In genomic region chr10:103854265-103854686, GRCh38 we compare ENCODE assay signal across 9 cellular contexts. TPM values are rescaled to one million over a fixed set of nuclear protein-coding genes. Genes with fewer than 3 reads are reported as not detected.
A peak's percentile ranks its signal among the peaks of the same experiment; 100 is the strongest.
DNase-seq lines count a peak whose midpoint lies in the region; ATAC-seq, FAIRE-seq and TF ChIP-seq lines count a peak whose summit lies in the region.
"Had no signal": no experiment of that assay in that cellular context is flagged by ENCODE, and none has a peak within 500 bp of the region (broad histone marks: within the 10 kb centered on the region; RNA-seq: fewer than 3 reads in every experiment).

No MANE protein-coding gene starts in this region.

- peak overlapping the region; percentile 98 for H2AFZ ChIP-seq in GM23338

- peaks cover 47% of the 10 kb centered on the region for H3K27me3 ChIP-seq in GM23338 (ENCODE audit: insufficient read depth)
- no peaks in the 10 kb centered on the region for H3K27me3 ChIP-seq in foreskin keratinocyte
- H3K27me3 ChIP-seq in prostate gland (replicated peaks; ENCODE audit: insufficient read depth), result no peaks in the 10 kb centered on the region

- no peaks in the 10 kb centered on the region; the same call in 2 of the 3 replicates for H3K36me3 Mint-ChIP-seq in GM23338 (ENCODE audit: low read depth)

- no peak overlapping the region for H3K27ac Mint-ChIP-seq in GM23338

- WGBS in prostate gland, result 5% methylated on average over 13 of the region's 13 CpGs

- peak overlapping the region; percentile 98 for H3K4me2 ChIP-seq in GM23338
- H3K4me2 ChIP-seq: KMS-11 had no signal

- ATAC-seq in GM23338, result peak; percentile 18
- ATAC-seq in foreskin keratinocyte, result no peak
- no peak for ATAC-seq in HG02938 (IDR thresholded peaks at IDR 0.05; ENCODE audit: unreplicated experiment)
- no peak for ATAC-seq in HG03175 (IDR thresholded peaks at IDR 0.05; ENCODE audit: unreplicated experiment)

- H3K27me3 Mint-ChIP-seq in GM23338 (ENCODE audit: insufficient read depth, low read depth, poor library complexity), result peaks cover 38% of the 10 kb centered on the region

- H3K9me3 ChIP-seq in prostate gland, result no peaks in the 10 kb centered on the region

- peak; percentile 69 for DNase-seq in GM23338 (ENCODE audit: low spot score)
- DNase-seq in SW480 (ENCODE audit: low spot score), result peak; percentile 28
- no peak for DNase-seq in foreskin keratinocyte
- DNase-seq in prostate gland (ENCODE audit: low spot score), result no peak
- DNase-seq in globus pallidus (ENCODE audit: low spot score), result no peak
- no peak for DNase-seq in GM12892 (ENCODE audit: insufficient read length)

- no peaks in the 10 kb centered on the region for H3K9me3 Mint-ChIP-seq in GM23338

- peak overlapping the region; percentile 81 for H3K4me3 Mint-ChIP-seq in GM23338

- FAIRE-seq in GM12892 (lab: Jason Lieb, UNC), result no peak

- H3K4me1 Mint-ChIP-seq in GM23338, result peaks cover 29% of the 10 kb centered on the region

- H3K79me2 ChIP-seq in GM23338 (replicated peaks; ENCODE audit: insufficient read depth), result no peaks in the 10 kb centered on the region

- intact Hi-C loops in prostate gland (cut with DNase I), result loop anchor here (5.0 kb wide), 1 partner anchor 82 kb away; no protein-coding TSS in a partner anchor

- H3K4me3 ChIP-seq in GM23338 (peak overlapping the region; percentile 92), prostate gland (peak overlapping the region; percentile 52 to 62)

- no peaks in the 10 kb centered on the region for H3K9me2 ChIP-seq in GM23338 (ENCODE audit: insufficient read depth)

- H3F3A ChIP-seq in GM23338 (replicated peaks; ENCODE audit: low read depth), result no peaks in the 10 kb centered on the region; the same call in 1 of the 2 replicates

- H4K20me1 ChIP-seq in GM23338 (replicated peaks; ENCODE audit: insufficient read depth), result peaks cover 9% of the 10 kb centered on the region; the same call in 1 of the 2 replicates

- TF ChIP-seq CTCF in GM23338 (conservative IDR thresholded peaks at IDR 0.05; ENCODE audit: low read depth in 2 of 2) (peak in 1 of 2 experiments; percentile 28; a peak in 1 of 4 replicates), foreskin keratinocyte (conservative IDR thresholded peaks at IDR 0.05) (peak; percentile 16), prostate gland (IDR thresholded peaks at IDR 0.05) (no peak)

- no peaks in the 10 kb centered on the region for H3K36me3 ChIP-seq in GM23338 (ENCODE audit: insufficient read depth)
- no peaks in the 10 kb centered on the region for H3K36me3 ChIP-seq in prostate gland

- TF ChIP-seq POLR2A in prostate gland (IDR thresholded peaks at IDR 0.05), result peak; percentile 2
- TF ChIP-seq POLR2A in GM12892 (IDR thresholded peaks at IDR 0.05; ENCODE audit: low read depth, low read length), result no peak

- H3K4me1 ChIP-seq in GM23338 (ENCODE audit: insufficient read depth), result peaks cover 10% of the 10 kb centered on the region
- H3K4me1 ChIP-seq in foreskin keratinocyte, result peaks cover 33% of the 10 kb centered on the region
- H3K4me1 ChIP-seq in prostate gland (replicated peaks), result peaks cover 13% of the 10 kb centered on the region

- no peak overlapping the region for H3K27ac ChIP-seq in GM23338 (ENCODE audit: low read depth)
- peak overlapping the region; percentile 83 for H3K27ac ChIP-seq in foreskin keratinocyte
- peak overlapping the region; percentile 68 to 69 for H3K27ac ChIP-seq in prostate gland
- H3K27ac ChIP-seq: KMS-11 had no signal

TF ChIP-seq in GM23338, 12 proteins besides CTCF, POLR2A, EP300 and RAD21:
- TF ChIP-seq STAT1 (IDR thresholded peaks at IDR 0.05; ENCODE audit: unreplicated experiment) (no peak), CREB1 (CRISPR knock-in tag; IDR thresholded peaks at IDR 0.05; ENCODE audit: low read depth) (no peak), EZH2 (IDR thresholded peaks at IDR 0.05; ENCODE audit: low read depth, unreplicated experiment) (no peak), ETS1 (IDR thresholded peaks at IDR 0.05) (no peak), JUNB (IDR thresholded peaks at IDR 0.05; ENCODE audit: unreplicated experiment) (no peak), ZNF331 (CRISPR knock-in tag; IDR thresholded peaks at IDR 0.05; ENCODE audit: low read depth) (no peak)
- TF ChIP-seq, protein P1, sequence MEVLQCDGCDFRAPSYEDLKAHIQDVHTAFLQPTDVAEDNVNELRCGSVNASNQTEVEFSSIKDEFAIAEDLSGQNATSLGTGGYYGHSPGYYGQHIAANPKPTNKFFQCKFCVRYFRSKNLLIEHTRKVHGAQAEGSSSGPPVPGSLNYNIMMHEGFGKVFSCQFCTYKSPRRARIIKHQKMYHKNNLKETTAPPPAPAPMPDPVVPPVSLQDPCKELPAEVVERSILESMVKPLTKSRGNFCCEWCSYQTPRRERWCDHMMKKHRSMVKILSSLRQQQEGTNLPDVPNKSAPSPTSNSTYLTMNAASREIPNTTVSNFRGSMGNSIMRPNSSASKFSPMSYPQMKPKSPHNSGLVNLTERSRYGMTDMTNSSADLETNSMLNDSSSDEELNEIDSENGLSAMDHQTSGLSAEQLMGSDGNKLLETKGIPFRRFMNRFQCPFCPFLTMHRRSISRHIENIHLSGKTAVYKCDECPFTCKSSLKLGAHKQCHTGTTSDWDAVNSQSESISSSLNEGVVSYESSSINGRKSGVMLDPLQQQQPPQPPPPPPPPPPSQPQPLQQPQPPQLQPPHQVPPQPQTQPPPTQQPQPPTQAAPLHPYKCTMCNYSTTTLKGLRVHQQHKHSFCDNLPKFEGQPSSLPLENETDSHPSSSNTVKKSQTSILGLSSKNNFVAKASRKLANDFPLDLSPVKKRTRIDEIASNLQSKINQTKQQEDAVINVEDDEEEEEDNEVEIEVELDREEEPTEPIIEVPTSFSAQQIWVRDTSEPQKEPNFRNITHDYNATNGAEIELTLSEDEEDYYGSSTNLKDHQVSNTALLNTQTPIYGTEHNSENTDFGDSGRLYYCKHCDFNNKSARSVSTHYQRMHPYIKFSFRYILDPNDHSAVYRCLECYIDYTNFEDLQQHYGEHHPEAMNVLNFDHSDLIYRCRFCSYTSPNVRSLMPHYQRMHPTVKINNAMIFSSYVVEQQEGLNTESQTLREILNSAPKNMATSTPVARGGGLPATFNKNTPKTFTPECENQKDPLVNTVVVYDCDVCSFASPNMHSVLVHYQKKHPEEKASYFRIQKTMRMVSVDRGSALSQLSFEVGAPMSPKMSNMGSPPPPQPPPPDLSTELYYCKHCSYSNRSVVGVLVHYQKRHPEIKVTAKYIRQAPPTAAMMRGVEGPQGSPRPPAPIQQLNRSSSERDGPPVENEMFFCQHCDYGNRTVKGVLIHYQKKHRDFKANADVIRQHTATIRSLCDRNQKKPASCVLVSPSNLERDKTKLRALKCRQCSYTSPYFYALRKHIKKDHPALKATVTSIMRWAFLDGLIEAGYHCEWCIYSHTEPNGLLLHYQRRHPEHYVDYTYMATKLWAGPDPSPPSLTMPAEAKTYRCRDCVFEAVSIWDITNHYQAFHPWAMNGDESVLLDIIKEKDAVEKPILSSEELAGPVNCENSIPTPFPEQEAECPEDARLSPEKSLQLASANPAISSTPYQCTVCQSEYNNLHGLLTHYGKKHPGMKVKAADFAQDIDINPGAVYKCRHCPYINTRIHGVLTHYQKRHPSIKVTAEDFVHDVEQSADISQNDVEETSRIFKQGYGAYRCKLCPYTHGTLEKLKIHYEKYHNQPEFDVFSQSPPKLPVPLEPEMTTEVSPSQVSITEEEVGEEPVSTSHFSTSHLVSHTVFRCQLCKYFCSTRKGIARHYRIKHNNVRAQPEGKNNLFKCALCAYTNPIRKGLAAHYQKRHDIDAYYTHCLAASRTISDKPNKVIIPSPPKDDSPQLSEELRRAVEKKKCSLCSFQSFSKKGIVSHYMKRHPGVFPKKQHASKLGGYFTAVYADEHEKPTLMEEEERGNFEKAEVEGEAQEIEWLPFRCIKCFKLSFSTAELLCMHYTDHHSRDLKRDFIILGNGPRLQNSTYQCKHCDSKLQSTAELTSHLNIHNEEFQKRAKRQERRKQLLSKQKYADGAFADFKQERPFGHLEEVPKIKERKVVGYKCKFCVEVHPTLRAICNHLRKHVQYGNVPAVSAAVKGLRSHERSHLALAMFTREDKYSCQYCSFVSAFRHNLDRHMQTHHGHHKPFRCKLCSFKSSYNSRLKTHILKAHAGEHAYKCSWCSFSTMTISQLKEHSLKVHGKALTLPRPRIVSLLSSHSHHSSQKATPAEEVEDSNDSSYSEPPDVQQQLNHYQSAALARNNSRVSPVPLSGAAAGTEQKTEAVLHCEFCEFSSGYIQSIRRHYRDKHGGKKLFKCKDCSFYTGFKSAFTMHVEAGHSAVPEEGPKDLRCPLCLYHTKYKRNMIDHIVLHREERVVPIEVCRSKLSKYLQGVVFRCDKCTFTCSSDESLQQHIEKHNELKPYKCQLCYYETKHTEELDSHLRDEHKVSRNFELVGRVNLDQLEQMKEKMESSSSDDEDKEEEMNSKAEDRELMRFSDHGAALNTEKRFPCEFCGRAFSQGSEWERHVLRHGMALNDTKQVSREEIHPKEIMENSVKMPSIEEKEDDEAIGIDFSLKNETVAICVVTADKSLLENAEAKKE (CRISPR knock-in tag; IDR thresholded peaks at IDR 0.05), result no peak
TF ChIP-seq in GM23338: peak in this region for 0.

RNA-seq across cellular contexts. Expression of gene SH3PXD2A, which starts 1.1 kb away (rescaled TPM):
- 4.6 and 5.0 TPM in 2 replicates for total RNA-seq in GM23338 (2014; rRNA removed; shearing (Covaris generic))
- polyA plus RNA-seq in GM23338 (2016; fragmentation: Nextera tagmentation; extraction: Ambion mirVana) (1.8 and 1.9 TPM in 2 replicates), foreskin keratinocyte (23.9 and 27.5 TPM in 2 replicates)
- total RNA-seq in foreskin keratinocyte (81.7 and 109 TPM in 2 replicates), prostate gland (10 to 100 TPM; 14.2 to 26.4 TPM)
- 6.5 TPM for polyA plus RNA-seq in GM12892 (2012; ENCODE audit: missing spikeins)

Comparison
In these comparisons a context has a peak if more than half of its experiments do, and no peak if none do; other contexts are left out.
1. DNase-seq: peak in GM23338 (single experiment) and SW480 (single experiment); none in foreskin keratinocyte (0 of 2), prostate gland (single experiment), globus pallidus (single experiment) and GM12892 (single experiment).